In genomic region chr15:75452968-75453702, GRCh38 we compare ENCODE assay signal across 8 cellular contexts.
DNase-seq lines count a peak whose midpoint lies in the region; ATAC-seq and TF ChIP-seq lines count a peak whose summit lies in the region.

No MANE protein-coding gene starts in this region.

- peak; percentile 52 for DNase-seq in NCI-H2227 (lab: John Stamatoyannopoulos, UW; ENCODE audit: unreplicated experiment)
- DNase-seq in activated CD4-positive, alpha-beta T cell treated with anti-CD3 and anti-CD28 coated beads, Interleukin-2, amount 50 U/mL, for 4 hours, result peak; percentile 71 to 77
- DNase-seq in stimulated activated CD8-positive, alpha-beta memory T cell treated with anti-CD3 and anti-CD28 coated beads, Interleukin-4, amount 100 ng/mL, for 24 hours (ENCODE audit: low read depth), result peak; percentile 63

- H3K36me3 ChIP-seq in duodenal mucosa (ENCODE audit: control insufficient read depth in 1 of 2, insufficient read depth in 2 of 2, low read length in 2 of 2), result no peaks in the 10 kb centered on the region
- H3K36me3 ChIP-seq in mucosa of rectum (ENCODE audit: control insufficient read depth in 2 of 2, insufficient read depth in 2 of 2, low read length in 2 of 2), result no peaks in the 10 kb centered on the region

- H3K9me3 ChIP-seq in duodenal mucosa (ENCODE audit: control insufficient read depth in 1 of 2, low read length in 2 of 2), result no peaks in the 10 kb centered on the region
- no peaks in the 10 kb centered on the region for H3K9me3 ChIP-seq in mucosa of rectum (ENCODE audit: control insufficient read depth in 2 of 2, low read length in 2 of 2)

- peak overlapping the region; percentile 80 to 97 for H3K9ac ChIP-seq in duodenal mucosa (ENCODE audit: low read depth in 1 of 2, low read length in 2 of 2)
- peak overlapping the region; percentile 91 to 98 for H3K9ac ChIP-seq in mucosa of rectum (ENCODE audit: low read depth in 1 of 2, low read length in 2 of 2)

- H3K27ac ChIP-seq in duodenal mucosa (ENCODE audit: low read depth, low read length), result peak overlapping the region; percentile 92
- H3K27ac ChIP-seq in mucosa of rectum (ENCODE audit: low read depth in 2 of 2, low read length in 2 of 2), result peak overlapping the region; percentile 90 to 99

- TF ChIP-seq POLR2A in GM18505 (IDR thresholded peaks at IDR 0.05; ENCODE audit: borderline replicate concordance, extremely low read depth, insufficient read depth, insufficient read length), result peak; percentile 26

- H3K27me3 ChIP-seq in duodenal mucosa (ENCODE audit: control insufficient read depth in 1 of 2, insufficient read depth in 2 of 2, low read length in 2 of 2), result no peaks in the 10 kb centered on the region
- no peaks in the 10 kb centered on the region for H3K27me3 ChIP-seq in mucosa of rectum (ENCODE audit: control insufficient read depth in 2 of 2, insufficient read depth in 2 of 2, low read length in 2 of 2)

- ATAC-seq in GM18505 (IDR thresholded peaks at IDR 0.05; ENCODE audit: unreplicated experiment), result no peak
- ATAC-seq in GM19467 (IDR thresholded peaks at IDR 0.05; ENCODE audit: unreplicated experiment), result no peak
- no peak for ATAC-seq in GM18520 (IDR thresholded peaks at IDR 0.05; ENCODE audit: unreplicated experiment)

- peak overlapping the region; percentile 84 to 86 for H3K4me3 ChIP-seq in duodenal mucosa (ENCODE audit: low read depth in 1 of 2, low read length in 2 of 2)
- peak overlapping the region; percentile 75 to 76 for H3K4me3 ChIP-seq in mucosa of rectum (ENCODE audit: low read length in 2 of 2)

- H3K4me1 ChIP-seq in duodenal mucosa (ENCODE audit: control insufficient read depth in 1 of 2, insufficient read depth in 2 of 2, low read length in 2 of 2) (peaks cover 8 to 32% of the 10 kb centered on the region in 2 donors), mucosa of rectum (ENCODE audit: control insufficient read depth in 2 of 2, insufficient read depth in 2 of 2, low read length in 2 of 2) (peaks cover 29 to 34% of the 10 kb centered on the region in 2 donors)
